20 cellular contexts compared by ENCODE assay signal in genomic region chr10:124601016-124601415, GRCh38.
DNase-seq lines count a peak whose midpoint lies in the region; ATAC-seq, FAIRE-seq and TF ChIP-seq lines count a peak whose summit lies in the region.
"Had no signal": no experiment of that assay in that cellular context is flagged by ENCODE, and none has a peak within 500 bp of the region (broad histone marks: within the 10 kb centered on the region; RNA-seq: fewer than 3 reads in every experiment).

No MANE protein-coding gene starts in this region.

- no peak for ATAC-seq in A549
- ATAC-seq in GM18868 (IDR thresholded peaks at IDR 0.05; ENCODE audit: unreplicated experiment), result peak; percentile 3
- no peak for ATAC-seq in mucosa of descending colon
- no peak for ATAC-seq in HG02981 (IDR thresholded peaks at IDR 0.05; ENCODE audit: unreplicated experiment)
- ATAC-seq in HG02884 (IDR thresholded peaks at IDR 0.05; ENCODE audit: unreplicated experiment), result no peak
- ATAC-seq: T-cell had no signal

- no peak for TF ChIP-seq EP300 in A549 (IDR thresholded peaks at IDR 0.05)

- POLR2A ChIA-PET in A549 (lab: Yijun Ruan, JAX), result no interaction called here

- H3K27me3 ChIP-seq in OCI-LY3 (ENCODE audit: low read depth, low read length), result no peaks in the 10 kb centered on the region
- H3K27me3 ChIP-seq: vagina had no signal

- H2AFZ ChIP-seq in OCI-LY3 (ENCODE audit: low read depth, low read length), result no peak overlapping the region

- no peak overlapping the region for H3K27ac ChIP-seq in A549
- H3K27ac ChIP-seq in OCI-LY3 (ENCODE audit: low read length), result no peak overlapping the region
- H3K27ac ChIP-seq: coronary artery, vagina had no signal

- H4K20me1 ChIP-seq in OCI-LY3 (ENCODE audit: insufficient read depth, low read length), result no peaks in the 10 kb centered on the region

- intact Hi-C loops in mucosa of descending colon (cut with DNase I, micrococcal nuclease), result no loop called here

- H3K36me3 ChIP-seq in OCI-LY3 (replicated peaks; ENCODE audit: low read depth, low read length) (no peaks in the 10 kb centered on the region), mucosa of descending colon (ENCODE audit: low read depth) (no peaks in the 10 kb centered on the region)
- H3K36me3 ChIP-seq: vagina had no signal

- TF ChIP-seq RAD21 in A549 (conservative IDR thresholded peaks at IDR 0.05 in 1 of 2, IDR thresholded peaks at IDR 0.05 in 1 of 2), result no peak

- no peak for DNase-seq in A549 (ENCODE audit: low read depth in 1 of 2, low spot score in 1 of 2)
- peak in 2 of 3 donors; percentile 3 to 16 for DNase-seq in mucosa of descending colon
- DNase-seq in NCI-H526 (lab: John Stamatoyannopoulos, UW), result no peak
- no peak for DNase-seq in NCI-H2081 (lab: John Stamatoyannopoulos, UW)
- DNase-seq: activated CD4-positive, alpha-beta T cell treated with anti-CD3 and anti-CD28 coated beads, Interleukin-2, amount 50 U/mL, for 1 hour; activated CD8-positive, alpha-beta memory T cell treated with anti-CD3 and anti-CD28 coated beads, Interleukin-2, amount 50 U/mL, for 48 hours; activated effector memory CD4-positive, alpha-beta T cell treated with Interleukin-2 at 50 U/mL for 16 hours; CD8-positive, alpha-beta T cell; DMS153; midbrain; NCI-H1417; NCI-H524; SHP77 had no signal

- no peak for FAIRE-seq in A549 (lab: Jason Lieb, UNC)

- H3K4me2 ChIP-seq in A549, result no peak overlapping the region
- peak overlapping the region; percentile 42; the same call in 1 of the 2 replicates for H3K4me2 ChIP-seq in OCI-LY3 (ENCODE audit: low read length)

- no peaks in the 10 kb centered on the region for H3K79me2 ChIP-seq in OCI-LY3 (ENCODE audit: low read length)

- TF ChIP-seq POLR2A in A549 (IDR thresholded peaks at IDR 0.05; ENCODE audit: low read length), result no peak

- no peak overlapping the region for H3K9ac ChIP-seq in OCI-LY3 (ENCODE audit: low read length)

- H3K4me3 ChIP-seq in A549 (no peak overlapping the region), OCI-LY3 (ENCODE audit: low read length) (no peak overlapping the region), mucosa of descending colon (no peak overlapping the region)
- H3K4me3 ChIP-seq: coronary artery, vagina had no signal

- H3K4me1 ChIP-seq in A549 (peaks cover 6% of the 10 kb centered on the region; the same call in 1 of the 3 replicates), OCI-LY3 (ENCODE audit: low read length) (peaks cover 15% of the 10 kb centered on the region), mucosa of descending colon (ENCODE audit: low read depth) (no peaks in the 10 kb centered on the region)

- H3K9me3 ChIP-seq in A549, result no peaks in the 10 kb centered on the region
- no peaks in the 10 kb centered on the region for H3K9me3 ChIP-seq in OCI-LY3 (ENCODE audit: insufficient read depth, low read length)
- no peaks in the 10 kb centered on the region for H3K9me3 ChIP-seq in mucosa of descending colon
- H3K9me3 ChIP-seq: vagina had no signal

- CTCF ChIA-PET in A549 (lab: Yijun Ruan, JAX), result no interaction called here

- no peak for TF ChIP-seq CTCF in A549 (IDR thresholded peaks at IDR 0.05)
- no peak for TF ChIP-seq CTCF in OCI-LY3 (IDR thresholded peaks at IDR 0.05; ENCODE audit: low read depth, low read length)
- no peak for TF ChIP-seq CTCF in mucosa of descending colon (IDR thresholded peaks at IDR 0.05)

- WGBS in A549 (ENCODE audit: missing lambda C conversion rate), result 91% methylated on average over 12 of the region's 12 CpGs

TF ChIP-seq in A549, 52 proteins besides CTCF, POLR2A, EP300 and RAD21:
- TF ChIP-seq ZFP36 (IDR thresholded peaks at IDR 0.05; ENCODE audit: borderline replicate concordance, partially characterized antibody) (peak; percentile 40), CHD2 (IDR thresholded peaks at IDR 0.05; ENCODE audit: low read length, partially characterized antibody) (no peak)

Comparison
In these comparisons a context has a peak if more than half of its experiments do, and no peak if none do; other contexts are left out.
1. DNase-seq: peak in mucosa of descending colon (2 of 3); none in A549 (0 of 2), NCI-H526 (0 of 2) and NCI-H2081 (0 of 2).